10 cellular contexts compared by ENCODE assay signal in the genomic region with DNA sequence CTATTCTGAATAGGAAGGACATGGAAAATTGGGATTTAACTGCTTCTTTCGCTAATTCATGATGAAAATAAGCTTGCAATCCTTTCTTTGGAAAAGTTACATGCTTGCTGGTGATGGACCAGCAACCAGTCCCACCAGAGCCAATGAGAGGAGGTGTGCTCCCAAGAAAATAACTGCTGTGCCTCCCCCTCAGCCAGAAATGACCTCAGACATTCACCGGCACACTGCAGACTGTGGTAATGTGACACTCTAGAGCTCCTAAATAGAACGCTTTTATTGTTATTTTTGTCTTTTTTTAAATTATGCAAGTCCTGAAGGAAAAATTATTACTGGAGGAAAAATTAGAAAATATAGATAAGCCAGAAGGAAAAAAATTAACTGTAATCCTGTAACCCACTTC. TPM values are rescaled to one million over a fixed set of nuclear protein-coding genes. Genes with fewer than 3 reads are reported as not detected.
DNase-seq lines count a peak whose midpoint lies in the region; ATAC-seq, FAIRE-seq and TF ChIP-seq lines count a peak whose summit lies in the region.
"Had no signal": no experiment of that assay in that cellular context is flagged by ENCODE, and none has a peak within 500 bp of the region (broad histone marks: within the 10 kb centered on the region; RNA-seq: fewer than 3 reads in every experiment).

No MANE protein-coding gene starts in this region.

- no peak overlapping the region for H3K9ac ChIP-seq in HepG2 (ENCODE audit: insufficient read depth, low read depth, low read length)
- no peak overlapping the region for H3K9ac ChIP-seq in K562 (ENCODE audit: insufficient read depth in 1 of 2, low read depth in 2 of 2, low read length in 2 of 2)
- H3K9ac ChIP-seq in kidney (ENCODE audit: low read length in 2 of 2) = peak overlapping the region in 1 of 2 donors; percentile 25

- H3K9me1 ChIP-seq in K562 (ENCODE audit: control insufficient read depth, insufficient read depth, low read length) = no peaks in the 10 kb centered on the region

- CTCF ChIA-PET in HepG2 (lab: Yijun Ruan, JAX; ENCODE audit: low intra/inter-chr PET ratio, low total read pairs) (no interaction called here), K562 (lab: Yijun Ruan, JAX; ENCODE audit: low intra/inter-chr PET ratio) (no interaction called here)

- TF ChIP-seq POLR2A in HepG2 (IDR thresholded peaks at IDR 0.05; ENCODE audit: insufficient read depth in 1 of 2, low read depth in 2 of 2, low read length in 2 of 2) (no peak), right lobe of liver (IDR thresholded peaks at IDR 0.05) (no peak), K562 (conservative IDR thresholded peaks at IDR 0.05) (no peak)

- in situ Hi-C loops in HepG2 (cut with HindIII; ENCODE audit: extremely low pct_ligation_motif_present, low pct_unique_long_range_greater_than_20kb) (no loop called here), K562 (cut with MboI) (no loop called here)

- FAIRE-seq in HepG2 (lab: Jason Lieb, UNC) (no peak), K562 (lab: Jason Lieb, UNC) (peak; percentile 6), kidney (lab: Jason Lieb, UNC) (no peak)

- H4K20me1 ChIP-seq in HepG2 (ENCODE audit: insufficient read depth, low read length) (no peaks in the 10 kb centered on the region), K562 (replicated peaks; ENCODE audit: control insufficient read depth, insufficient read depth, low read length) (no peaks in the 10 kb centered on the region)

- no TSS peak for BruUV-seq in HepG2 (replicated peaks; lab: Mats Ljungman, UMichigan)
- no TSS peak for BruUV-seq in K562 (replicated peaks; lab: Mats Ljungman, UMichigan)

- TF ChIP-seq CTCF in HepG2 (CRISPR knock-in tag; IDR thresholded peaks at IDR 0.05) = no peak
- no peak for TF ChIP-seq CTCF in right lobe of liver (IDR thresholded peaks at IDR 0.05)
- TF ChIP-seq CTCF in K562 (IDR thresholded peaks at IDR 0.05 in 2 of 3, conservative IDR thresholded peaks at IDR 0.05 in 1 of 3; ENCODE audit: insufficient read depth in 2 of 3, low read depth in 1 of 3, low read length in 3 of 3) = no peak
- TF ChIP-seq CTCF in kidney (IDR thresholded peaks at IDR 0.05; ENCODE audit: borderline replicate concordance, extremely low read depth, insufficient read depth) = no peak

- peaks cover 47% of the 10 kb centered on the region for H3K79me2 ChIP-seq in HepG2 (ENCODE audit: insufficient read depth, low read length)
- peaks cover 22% of the 10 kb centered on the region for H3K79me2 ChIP-seq in K562 (ENCODE audit: control insufficient read depth, insufficient read depth, low read length)

- TF ChIP-seq RAD21 in HepG2 (CRISPR knock-in tag; IDR thresholded peaks at IDR 0.05) = no peak
- TF ChIP-seq RAD21 in K562 (CRISPR knock-in tag; conservative IDR thresholded peaks at IDR 0.05 in 1 of 2, IDR thresholded peaks at IDR 0.05 in 1 of 2) = no peak

- no peak overlapping the region for H3K27ac ChIP-seq in HepG2 (ENCODE audit: extremely low read length, insufficient read depth, low read length)
- H3K27ac ChIP-seq in right lobe of liver = no peak overlapping the region
- no peak overlapping the region for H3K27ac ChIP-seq in K562 (ENCODE audit: extremely low read depth, low read depth, low read length)
- no peak overlapping the region for H3K27ac ChIP-seq in kidney (ENCODE audit: low read depth in 2 of 2, low read length in 2 of 2)

- intact Hi-C loops in HepG2 (cut with micrococcal nuclease; ENCODE audit: unreplicated experiment) (no loop called here), right lobe of liver (cut with DNase I) (no loop called here), K562 (cut with micrococcal nuclease) (no loop called here), kidney (cut with DNase I) (no loop called here)

- H3K4me1 ChIP-seq in HepG2 (ENCODE audit: insufficient read depth, low read length) = peaks cover 55% of the 10 kb centered on the region
- peaks cover 0 to 12% (median 3%) of the 10 kb centered on the region in 4 donors for H3K4me1 ChIP-seq in right lobe of liver
- peaks cover 10 to 21% of the 10 kb centered on the region in 2 experiments; a peak in 4 of 5 replicates for H3K4me1 ChIP-seq in K562 (replicated peaks in 1 of 2; ENCODE audit: control insufficient read depth in 2 of 2, insufficient read depth in 2 of 2, low read length in 2 of 2)
- peaks cover 15 to 30% of the 10 kb centered on the region in 2 donors for H3K4me1 ChIP-seq in kidney (ENCODE audit: control insufficient read depth in 1 of 2, insufficient read depth in 1 of 2, low read depth in 1 of 2, low read length in 2 of 2)

- WGBS in HepG2 (ENCODE audit: low lambda C conversion rate) = 95% methylated on average over 3 of the region's 3 CpGs
- 93% methylated on average over 3 of the region's 3 CpGs for WGBS in right lobe of liver (ENCODE audit: insufficient coverage, low coverage, low lambda C conversion rate, missing lambda C conversion rate)
- WGBS in K562 (ENCODE audit: insufficient coverage, low coverage, missing lambda C conversion rate) = 56% methylated on average over 3 of the region's 3 CpGs

- ATAC-seq in HepG2 (no peak), right lobe of liver (no peak), K562 (no peak), HG02852 (IDR thresholded peaks at IDR 0.05; ENCODE audit: unreplicated experiment) (no peak)

- DNase-seq in HepG2 (ENCODE audit: low spot score) (no peak), right lobe of liver (no peak), K562 (ENCODE audit: extremely low read depth in 1 of 4, low spot score in 3 of 4) (no peak), left kidney (ENCODE audit: low read depth, low spot score) (peak; percentile 80), ureter (ENCODE audit: low spot score) (peak; percentile 27), kidney (no peak), NCI-H524 treated with DMSO at 0.1 percent for 48 hours (lab: John Stamatoyannopoulos, UW) (no peak)
- DNase-seq: erythroblast, mesendoderm had no signal

- H3K4me3 ChIP-seq in HepG2 (replicated peaks in 1 of 3; ENCODE audit: insufficient read depth in 1 of 3, low read depth in 2 of 3, low read length in 3 of 3) (no peak overlapping the region), right lobe of liver (no peak overlapping the region), K562 (no peak overlapping the region), kidney (ENCODE audit: low read length in 2 of 2) (no peak overlapping the region)

- H3K4me2 ChIP-seq in HepG2 (ENCODE audit: low read depth, low read length) (0 out of 2 replicates have a peak overlapping the region, but pooled peaks have one; percentile 87), K562 (ENCODE audit: insufficient read depth, low read length) (no peak overlapping the region)

- peaks cover 0 to 8% of the 10 kb centered on the region in 2 experiments; a peak in 1 of 5 replicates for H3K27me3 ChIP-seq in HepG2 (ENCODE audit: control insufficient read depth in 1 of 2, insufficient read depth in 2 of 2, low read length in 2 of 2)
- no peaks in the 10 kb centered on the region for H3K27me3 ChIP-seq in right lobe of liver
- H3K27me3 ChIP-seq in K562 (ENCODE audit: control insufficient read depth in 2 of 2, insufficient read depth in 2 of 2, low read length in 2 of 2) = no peaks in the 10 kb centered on the region

- TF ChIP-seq EP300 in HepG2 (IDR thresholded peaks at IDR 0.05; ENCODE audit: low read depth in 2 of 2, low read length in 2 of 2) = no peak
- TF ChIP-seq EP300 in HepG2 (CRISPR knock-in tag; IDR thresholded peaks at IDR 0.05; ENCODE audit: borderline replicate concordance) = no peak
- no peak for TF ChIP-seq EP300 in K562 (IDR thresholded peaks at IDR 0.05; ENCODE audit: low read length)

- POLR2A ChIA-PET in HepG2 (lab: Yijun Ruan, JAX) = no interaction called here
- POLR2A ChIA-PET in K562 (lab: Yijun Ruan, JAX) = interaction anchor here (0.6 kb wide), 1 partner anchor 34 kb away, joined by 4 read pairs; no protein-coding TSS in a partner anchor

- H3K36me3 ChIP-seq in HepG2 (replicated peaks in 1 of 2; ENCODE audit: control insufficient read depth in 1 of 2, insufficient read depth in 2 of 2, low read length in 2 of 2) (peaks cover 2 to 8% of the 10 kb centered on the region in 2 experiments; a peak in 2 of 5 replicates), right lobe of liver (no peaks in the 10 kb centered on the region), K562 (ENCODE audit: control insufficient read depth, insufficient read depth, low read length) (peaks cover 7% of the 10 kb centered on the region; the same call in 1 of the 3 replicates), kidney (ENCODE audit: control insufficient read depth in 1 of 2, insufficient read depth in 2 of 2, low read length in 2 of 2) (peaks cover 0 to 2% of the 10 kb centered on the region in 2 donors)

- H2AFZ ChIP-seq in HepG2 (ENCODE audit: low read length) (no peak overlapping the region), K562 (ENCODE audit: low read depth, low read length) (no peak overlapping the region)

- no peaks in the 10 kb centered on the region for H3K9me3 ChIP-seq in HepG2 (ENCODE audit: low read length)
- no peaks in the 10 kb centered on the region for H3K9me3 ChIP-seq in right lobe of liver
- no peaks in the 10 kb centered on the region for H3K9me3 ChIP-seq in K562 (replicated peaks; ENCODE audit: control insufficient read depth, insufficient read depth, low read depth, low read length)
- no peaks in the 10 kb centered on the region for H3K9me3 ChIP-seq in kidney (ENCODE audit: control insufficient read depth in 1 of 2, low read length in 2 of 2)

RNA-seq across cellular contexts. Expression of a gene that starts 2.6 kb away (rescaled TPM):
- total RNA-seq in HepG2 (2016; rRNA removed; fragmentation: Illumina TruSeq; extraction: Trizol) (82.0 and 86.3 TPM in 2 replicates), right lobe of liver (10 to 100 TPM in 3 of 6 experiments, 1 to 10 TPM in 3; 6.6 to 27.4 (median 13.2) TPM), K562 (2014; rRNA removed) (12.4 and 13.0 TPM in 2 replicates), K562 (2014; rRNA removed; fragmentation: Illumina TruSeq; extraction: Trizol) (4.1 and 4.7 TPM in 2 replicates), K562 (2015; rRNA removed; fragmentation: Illumina TruSeq; extraction: Trizol) (9.8 and 10.8 TPM in 2 replicates), K562 (2021) (16.1 and 18.0 TPM in 2 replicates), ureter (109 TPM), kidney (176 TPM)
- 5.4 and 6.5 TPM in 2 replicates for total RNA-seq in HepG2 (2016; cell fraction: cytosol; rRNA removed; fragmentation: Illumina TruSeq; extraction: Trizol; ENCODE audit: low read depth)
- 69.1 and 89.6 TPM in 2 replicates for total RNA-seq in HepG2 (2016; cell fraction: insoluble cytoplasmic fraction; rRNA removed; fragmentation: Illumina TruSeq; extraction: Trizol)
- total RNA-seq in HepG2 (2016; cell fraction: membrane; rRNA removed; fragmentation: Illumina TruSeq; extraction: Trizol) = 18.0 and 19.5 TPM in 2 replicates
- total RNA-seq in HepG2 (2016; cell fraction: nucleus; rRNA removed; fragmentation: Illumina TruSeq; extraction: Trizol) = 59.8 and 63.0 TPM in 2 replicates
- polyA plus RNA-seq in HepG2 (2011; rRNA removed) (24.2 and 37.5 TPM in 2 replicates), K562 (2011; rRNA removed) (7.3 and 8.2 TPM in 2 replicates), K562 (2014; fragmentation: Illumina TruSeq; extraction: Trizol) (10.2 and 11.3 TPM in 2 replicates), K562 (2014; fragmentation: Nextera tagmentation; extraction: Ambion mirVana) (under 1 TPM; 0.34 to 0.46 TPM), K562 (2014; rRNA removed) (12.3 and 16.0 TPM in 2 replicates), kidney (ENCODE audit: insufficient read depth, low read depth, low replicate concordance) (50.9 TPM)
- 24.4 and 27.4 TPM in 2 replicates for polyA plus RNA-seq in HepG2 (2011; cell fraction: cytosol; rRNA removed)
- polyA plus RNA-seq in HepG2 (2011; cell fraction: nucleus; rRNA removed) = 111 and 112 TPM in 2 replicates
- polyA plus RNA-seq in HepG2 (2012) = 26.9 and 46.5 TPM in 2 replicates
- polyA plus RNA-seq in HepG2 (2016; cell fraction: cytosol; fragmentation: Illumina TruSeq; extraction: Trizol; ENCODE audit: low read depth) = 3.5 TPM in 2 replicates
- 45.7 and 58.6 TPM in 2 replicates for polyA plus RNA-seq in HepG2 (2016; cell fraction: insoluble cytoplasmic fraction; fragmentation: Illumina TruSeq; extraction: Trizol; ENCODE audit: low read depth)
- polyA plus RNA-seq in HepG2 (2016; cell fraction: membrane; fragmentation: Illumina TruSeq; extraction: Trizol; ENCODE audit: low read depth) = 7.2 and 9.8 TPM in 2 replicates
- polyA plus RNA-seq in HepG2 (2016; cell fraction: nucleus; fragmentation: Illumina TruSeq; extraction: Trizol; ENCODE audit: insufficient read depth, low read depth) = 79.7 and 85.5 TPM in 2 replicates
- 26.5 and 80.5 TPM in 2 replicates for polyA minus RNA-seq in HepG2 (2011; rRNA and poly(A)+ RNA removed; ENCODE audit: low replicate concordance)
- 36.1 and 38.1 TPM in 2 replicates for polyA minus RNA-seq in HepG2 (2011; cell fraction: cytosol; rRNA and poly(A)+ RNA removed)
- polyA minus RNA-seq in HepG2 (2011; cell fraction: nucleus; rRNA and poly(A)+ RNA removed) = 27.9 and 31.3 TPM in 2 replicates
- total RNA-seq in K562 (2011; cell fraction: chromatin; rRNA removed; ENCODE audit: low replicate concordance) = 15.0 and 42.9 TPM in 2 replicates
- total RNA-seq in K562 (2011; cell fraction: nucleolus; rRNA removed) = 22.9 and 27.7 TPM in 2 replicates
- total RNA-seq in K562 (2011; cell fraction: nucleoplasm; rRNA removed) = 11.8 and 15.2 TPM in 2 replicates
- 8.5 and 12.3 TPM in 2 replicates for polyA plus RNA-seq in K562 (2011; cell fraction: cytosol; rRNA removed)
- polyA plus RNA-seq in K562 (2011; cell fraction: nucleus; rRNA removed) = 42.5 and 55.1 TPM in 2 replicates
- polyA plus RNA-seq in K562 (2012) = 12.7 and 36.7 TPM in 2 replicates
- 5.7 and 8.6 TPM in 2 replicates for polyA minus RNA-seq in K562 (2011; rRNA and poly(A)+ RNA removed)
- polyA minus RNA-seq in K562 (2011; cell fraction: cytosol; rRNA and poly(A)+ RNA removed) = 8.7 and 9.1 TPM in 2 replicates
- polyA minus RNA-seq in K562 (2011; cell fraction: nucleus; rRNA and poly(A)+ RNA removed) = 11.4 and 14.6 TPM in 2 replicates

RNA-seq across cellular contexts. Expression of a gene that starts 55.0 kb away (rescaled TPM):
- 98.4 and 164 TPM in 2 replicates for total RNA-seq in HepG2 (2016; rRNA removed; fragmentation: Illumina TruSeq; extraction: Trizol)
- 67.6 and 72.5 TPM in 2 replicates for total RNA-seq in HepG2 (2016; cell fraction: cytosol; rRNA removed; fragmentation: Illumina TruSeq; extraction: Trizol; ENCODE audit: low read depth)
- 90.5 and 177 TPM in 2 replicates for total RNA-seq in HepG2 (2016; cell fraction: insoluble cytoplasmic fraction; rRNA removed; fragmentation: Illumina TruSeq; extraction: Trizol)
- 139 and 152 TPM in 2 replicates for total RNA-seq in HepG2 (2016; cell fraction: membrane; rRNA removed; fragmentation: Illumina TruSeq; extraction: Trizol)
- 149 and 161 TPM in 2 replicates for total RNA-seq in HepG2 (2016; cell fraction: nucleus; rRNA removed; fragmentation: Illumina TruSeq; extraction: Trizol)
- 172 and 221 TPM in 2 replicates for polyA plus RNA-seq in HepG2 (2011; rRNA removed)
- 185 and 213 TPM in 2 replicates for polyA plus RNA-seq in HepG2 (2011; cell fraction: cytosol; rRNA removed)
- 538 and 633 TPM in 2 replicates for polyA plus RNA-seq in HepG2 (2011; cell fraction: nucleus; rRNA removed)
- polyA plus RNA-seq in HepG2 (2012) = 90.9 and 112 TPM in 2 replicates
- polyA plus RNA-seq in HepG2 (2016; cell fraction: cytosol; fragmentation: Illumina TruSeq; extraction: Trizol; ENCODE audit: low read depth) = 59.4 and 67.7 TPM in 2 replicates
- polyA plus RNA-seq in HepG2 (2016; cell fraction: insoluble cytoplasmic fraction; fragmentation: Illumina TruSeq; extraction: Trizol; ENCODE audit: low read depth) = 85.6 and 91.9 TPM in 2 replicates
- 104 and 119 TPM in 2 replicates for polyA plus RNA-seq in HepG2 (2016; cell fraction: membrane; fragmentation: Illumina TruSeq; extraction: Trizol; ENCODE audit: low read depth)
- 320 and 321 TPM in 2 replicates for polyA plus RNA-seq in HepG2 (2016; cell fraction: nucleus; fragmentation: Illumina TruSeq; extraction: Trizol; ENCODE audit: insufficient read depth, low read depth)
- polyA minus RNA-seq in HepG2 (2011; rRNA and poly(A)+ RNA removed; ENCODE audit: low replicate concordance) = 25.3 and 228 TPM in 2 replicates
- polyA minus RNA-seq in HepG2 (2011; cell fraction: cytosol; rRNA and poly(A)+ RNA removed) = 56.6 and 60.3 TPM in 2 replicates
- polyA minus RNA-seq in HepG2 (2011; cell fraction: nucleus; rRNA and poly(A)+ RNA removed) = 98.2 and 106 TPM in 2 replicates
- total RNA-seq in right lobe of liver = 10 to 100 TPM; 28.8 to 48.4 (median 34.6) TPM
- total RNA-seq in K562 (2011; cell fraction: chromatin; rRNA removed; ENCODE audit: low replicate concordance) = 56.6 and 135 TPM in 2 replicates
- 102 and 113 TPM in 2 replicates for total RNA-seq in K562 (2011; cell fraction: nucleolus; rRNA removed)
- 81.2 and 97.1 TPM in 2 replicates for total RNA-seq in K562 (2011; cell fraction: nucleoplasm; rRNA removed)
- total RNA-seq in K562 (2014; rRNA removed) = 26.6 and 32.9 TPM in 2 replicates
- 12.7 and 13.8 TPM in 2 replicates for total RNA-seq in K562 (2014; rRNA removed; fragmentation: Illumina TruSeq; extraction: Trizol)
- 20.8 and 22.4 TPM in 2 replicates for total RNA-seq in K562 (2015; rRNA removed; fragmentation: Illumina TruSeq; extraction: Trizol)
- 33.0 and 35.9 TPM in 2 replicates for total RNA-seq in K562 (2021)
- 34.2 and 43.3 TPM in 2 replicates for polyA plus RNA-seq in K562 (2011; rRNA removed)
- 45.3 and 53.6 TPM in 2 replicates for polyA plus RNA-seq in K562 (2011; cell fraction: cytosol; rRNA removed)
- 192 and 227 TPM in 2 replicates for polyA plus RNA-seq in K562 (2011; cell fraction: nucleus; rRNA removed)
- polyA plus RNA-seq in K562 (2012) = 30.6 and 41.1 TPM in 2 replicates
- 22.1 and 29.6 TPM in 2 replicates for polyA plus RNA-seq in K562 (2014; fragmentation: Illumina TruSeq; extraction: Trizol)
- 1 to 10 TPM in 1 of 2 experiments, under 1 TPM in 1; 0.82 to 1.5 TPM for polyA plus RNA-seq in K562 (2014; fragmentation: Nextera tagmentation; extraction: Ambion mirVana)
- polyA plus RNA-seq in K562 (2014; rRNA removed) = 36.8 and 39.9 TPM in 2 replicates
- 20.7 and 22.9 TPM in 2 replicates for polyA minus RNA-seq in K562 (2011; rRNA and poly(A)+ RNA removed)
- polyA minus RNA-seq in K562 (2011; cell fraction: cytosol; rRNA and poly(A)+ RNA removed) = 15.2 and 17.5 TPM in 2 replicates
- 27.6 and 47.0 TPM in 2 replicates for polyA minus RNA-seq in K562 (2011; cell fraction: nucleus; rRNA and poly(A)+ RNA removed)
- total RNA-seq in ureter = 53.3 TPM
- total RNA-seq in kidney = 95.7 TPM
- polyA plus RNA-seq in kidney (ENCODE audit: insufficient read depth, low read depth, low replicate concordance) = 59.0 TPM

Comparison
In these comparisons a context has a peak if more than half of its experiments do, and no peak if none do; other contexts are left out.
1. DNase-seq: peak in left kidney (single experiment) and ureter (single experiment); none in HepG2 (single experiment), right lobe of liver (0 of 3), K562 (0 of 4), kidney (single experiment) and NCI-H524 treated with DMSO at 0.1 percent for 48 hours (single experiment).